In the genomic region with DNA sequence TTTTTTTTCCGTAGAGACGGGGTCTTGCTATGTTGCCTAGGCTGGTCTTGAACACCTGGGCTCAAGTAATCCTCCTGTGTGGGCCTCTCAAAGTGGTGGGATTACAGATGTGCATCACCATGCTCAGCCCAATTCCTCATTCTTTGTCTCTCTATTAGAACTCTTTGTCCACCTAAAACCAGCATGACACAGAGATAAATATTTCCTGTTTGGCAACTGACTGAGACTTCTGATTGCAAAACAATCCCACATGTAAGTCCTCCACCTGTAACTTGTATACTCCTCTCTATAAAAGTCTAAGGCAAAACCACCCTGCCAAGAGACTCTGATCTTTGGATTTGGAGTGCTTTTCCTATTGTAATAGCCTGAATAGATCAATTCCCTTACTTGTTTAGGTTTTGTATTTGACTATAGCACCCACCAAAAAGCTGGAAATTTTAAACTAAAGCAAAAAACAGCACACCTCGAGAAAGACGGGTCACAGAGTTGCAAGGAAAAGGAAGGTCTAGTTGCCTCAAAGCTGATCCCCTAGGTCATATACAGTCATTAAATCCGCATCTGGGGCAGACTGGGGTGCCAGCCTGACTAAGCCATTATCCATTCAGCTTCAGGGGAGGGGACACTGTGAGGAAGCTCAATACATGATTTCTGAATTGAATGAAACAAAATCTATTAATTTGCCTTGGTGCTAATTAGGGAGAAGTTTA, we compare ENCODE assay signal across 12 cellular contexts. TPM values are rescaled to one million over a fixed set of nuclear protein-coding genes. Genes with fewer than 3 reads are reported as not detected.
DNase-seq lines count a peak whose midpoint lies in the region; ATAC-seq, FAIRE-seq and TF ChIP-seq lines count a peak whose summit lies in the region.
"Had no signal": no experiment of that assay in that cellular context is flagged by ENCODE, and none has a peak within 500 bp of the region (broad histone marks: within the 10 kb centered on the region; RNA-seq: fewer than 3 reads in every experiment).

No MANE protein-coding gene starts in this region.

- POLR2A ChIA-PET in PC-9 (lab: Charles Lee; ENCODE audit: unreplicated experiment), result interaction anchor here (0.5 to 1.1 kb wide), 3 partner anchors 13 to 46 kb away, joined by 4 to 5 read pairs (median 4); partner anchors contain the start of genes KIF27 and RMI1

- no peaks in the 10 kb centered on the region for H3K27me3 Mint-ChIP-seq in HFFc6 (ENCODE audit: insufficient read depth)
- H3K27me3 Mint-ChIP-seq: natural killer cell treated with Interleukin-12 subunit alpha and Interleukin-12 subunit beta and Interleukin-15 and Interleukin-18, amount 100 ng/mL, for 72 hours had no signal

- H3K9me3 Mint-ChIP-seq in HFFc6, result no peaks in the 10 kb centered on the region
- H3K9me3 Mint-ChIP-seq: natural killer cell treated with Interleukin-12 subunit alpha and Interleukin-12 subunit beta and Interleukin-15 and Interleukin-18, amount 100 ng/mL, for 72 hours had no signal

- H3K4me1 ChIP-seq in PC-9 (replicated peaks; ENCODE audit: insufficient read depth), result peaks cover 23% of the 10 kb centered on the region
- H3K4me1 ChIP-seq in fibroblast of lung (ENCODE audit: control insufficient read depth, extremely low read depth, insufficient read depth, low read length), result peaks cover 9% of the 10 kb centered on the region

- H4K20me1 ChIP-seq in PC-9 (ENCODE audit: insufficient read depth), result no peaks in the 10 kb centered on the region
- H4K20me1 ChIP-seq in fibroblast of lung (ENCODE audit: control insufficient read depth, extremely low read depth, insufficient read depth, low read length), result no peaks in the 10 kb centered on the region

- BruUV-seq in PC-9 (replicated peaks; lab: Mats Ljungman, UMichigan), result no TSS peak

- no peak for FAIRE-seq in RCC 7860 (lab: Jason Lieb, UNC)

- ATAC-seq in HG03097 (IDR thresholded peaks at IDR 0.05; ENCODE audit: low FRiP score, unreplicated experiment), result no peak
- ATAC-seq: natural killer cell treated with Interleukin-12 subunit alpha and Interleukin-12 subunit beta and Interleukin-15 and Interleukin-18, amount 100 ng/mL, for 72 hours had no signal

- intact Hi-C loops in PC-9 (cut with micrococcal nuclease; ENCODE audit: unreplicated experiment), result loop anchor here (1.0 to 2.0 kb wide), 3 partner anchors 13 to 248 kb away; partner anchors contain the start of genes HNRNPK, KIF27 and RMI1

- peak overlapping the region; percentile 53 for H3K27ac Mint-ChIP-seq in HFFc6
- H3K27ac Mint-ChIP-seq: natural killer cell treated with Interleukin-12 subunit alpha and Interleukin-12 subunit beta and Interleukin-15 and Interleukin-18, amount 100 ng/mL, for 72 hours had no signal

- H3K9ac ChIP-seq in fibroblast of lung (ENCODE audit: insufficient read depth, low read length), result no peak overlapping the region

- no peaks in the 10 kb centered on the region for H3K9me2 ChIP-seq in PC-9 (ENCODE audit: insufficient read depth)

- H3K9me3 ChIP-seq in PC-9 (ENCODE audit: insufficient read depth, low read depth) (no peaks in the 10 kb centered on the region), fibroblast of lung (ENCODE audit: control insufficient read depth, insufficient read depth, low read depth, low read length) (no peaks in the 10 kb centered on the region)
- H3K9me3 ChIP-seq: transverse colon had no signal

- H2AFZ ChIP-seq in PC-9 (no peak overlapping the region), fibroblast of lung (ENCODE audit: low read length) (no peak overlapping the region)

- no peak overlapping the region for H3K4me3 ChIP-seq in PC-9
- no peak overlapping the region for H3K4me3 ChIP-seq in fibroblast of lung (replicated peaks in 1 of 4; ENCODE audit: control extremely low read depth in 1 of 4, insufficient read depth in 1 of 4, low read depth in 3 of 4, low read length in 4 of 4)
- H3K4me3 ChIP-seq in skeletal muscle cell (ENCODE audit: low read depth, low read length), result no peak overlapping the region
- H3K4me3 ChIP-seq: cardiac muscle cell, transverse colon had no signal

- DNase-seq in HFFc6, result peak; percentile 37
- DNase-seq in PC-9, result peak; percentile 19 to 90
- DNase-seq in fibroblast of lung (ENCODE audit: low read depth in 2 of 2), result peak; percentile 27 to 68
- DNase-seq in skeletal muscle cell (ENCODE audit: low read depth), result peak; percentile 81
- DNase-seq in nucleus accumbens (lab: John Stamatoyannopoulos, UW), result no peak
- no peak for DNase-seq in RCC 7860 (ENCODE audit: low spot score)
- no peak for DNase-seq in kidney glomerular epithelial cell (lab: John Stamatoyannopoulos, UW)
- DNase-seq: NCI-H1436, transverse colon had no signal

- no peaks in the 10 kb centered on the region for H3K36me3 Mint-ChIP-seq in HFFc6 (ENCODE audit: low read depth)
- H3K36me3 Mint-ChIP-seq: natural killer cell treated with Interleukin-12 subunit alpha and Interleukin-12 subunit beta and Interleukin-15 and Interleukin-18, amount 100 ng/mL, for 72 hours had no signal

- H3K27ac ChIP-seq in PC-9, result peak overlapping the region; percentile 15; the same call in 1 of the 2 replicates
- no peak overlapping the region for H3K27ac ChIP-seq in fibroblast of lung (ENCODE audit: insufficient read depth, low read length)
- H3K27ac ChIP-seq: cardiac muscle cell, transverse colon had no signal

- H3K36me3 ChIP-seq in PC-9 (ENCODE audit: low read depth), result no peaks in the 10 kb centered on the region
- no peaks in the 10 kb centered on the region for H3K36me3 ChIP-seq in fibroblast of lung (ENCODE audit: control insufficient read depth, insufficient read depth, low read length)
- H3K36me3 ChIP-seq: cardiac muscle cell had no signal

- H3K4me2 ChIP-seq in PC-9, result peak overlapping the region; percentile 45
- H3K4me2 ChIP-seq in fibroblast of lung (ENCODE audit: extremely low read depth, insufficient read depth, low read length), result no peak overlapping the region

- H3K27me3 ChIP-seq in PC-9 (ENCODE audit: insufficient read depth, low read depth) (no peaks in the 10 kb centered on the region), fibroblast of lung (ENCODE audit: control insufficient read depth, insufficient read depth, low read length) (no peaks in the 10 kb centered on the region)
- H3K27me3 ChIP-seq: cardiac muscle cell, transverse colon had no signal

- peaks cover 14% of the 10 kb centered on the region; the same call in 1 of the 2 replicates for H3F3A ChIP-seq in PC-9 (ENCODE audit: insufficient read depth, low read depth)

- H3K4me3 Mint-ChIP-seq in HFFc6, result no peak overlapping the region
- H3K4me3 Mint-ChIP-seq: natural killer cell treated with Interleukin-12 subunit alpha and Interleukin-12 subunit beta and Interleukin-15 and Interleukin-18, amount 100 ng/mL, for 72 hours had no signal

- TF ChIP-seq CTCF in HFFc6 (IDR thresholded peaks at IDR 0.05), result no peak
- TF ChIP-seq CTCF in PC-9 (conservative IDR thresholded peaks at IDR 0.05), result no peak
- no peak for TF ChIP-seq CTCF in fibroblast of lung (conservative IDR thresholded peaks at IDR 0.05 in 1 of 2, IDR thresholded peaks at IDR 0.05 in 1 of 2; ENCODE audit: low read depth in 1 of 2, low read length in 2 of 2)

- H3K79me2 ChIP-seq in PC-9 (ENCODE audit: low read depth) (no peaks in the 10 kb centered on the region), fibroblast of lung (ENCODE audit: control insufficient read depth, insufficient read depth, low read length) (no peaks in the 10 kb centered on the region)

- CTCF ChIA-PET in PC-9 (lab: Charles Lee), result interaction anchor here (0.5 to 0.7 kb wide), 3 partner anchors 9 to 383 kb away, joined by 5 to 7 read pairs (median 5); no protein-coding TSS in a partner anchor

- peaks cover 41% of the 10 kb centered on the region for H3K4me1 Mint-ChIP-seq in HFFc6 (ENCODE audit: low read depth)

RNA-seq across cellular contexts. Expression of gene KIF27, which starts 13.5 kb away (rescaled TPM):
- 1 to 10 TPM in 5 of 6 experiments, under 1 TPM in 1; 0.99 to 2.0 (median 1.2) TPM for total RNA-seq in HFFc6 (2021; fragmentation: NEBNext Ultra II Directional; extraction: Animal tissue kit (Norgen Biotek cat#: 25700))
- total RNA-seq in PC-9 (2021) (9.0 and 13.3 TPM in 2 replicates), fibroblast of lung (4.8 and 6.2 TPM in 2 replicates)
- 0.98 and 1.00 TPM in 2 replicates for polyA plus RNA-seq in fibroblast of lung
- polyA plus RNA-seq in fibroblast of lung (2012), result 0.62 and 1.2 TPM in 2 replicates
- polyA minus RNA-seq in fibroblast of lung (ENCODE audit: low replicate concordance), result not detected in 2 replicates

RNA-seq across cellular contexts. Expression of gene HNRNPK, which starts 45.3 kb away (rescaled TPM):
- total RNA-seq in HFFc6 (2021; fragmentation: NEBNext Ultra II Directional; extraction: Animal tissue kit (Norgen Biotek cat#: 25700)), result 100 to 1,000 TPM; 520 to 678 (median 632) TPM
- total RNA-seq in PC-9 (2021), result 403 and 583 TPM in 2 replicates
- total RNA-seq in fibroblast of lung, result 475 and 616 TPM in 2 replicates
- polyA plus RNA-seq in fibroblast of lung, result 558 and 618 TPM in 2 replicates
- polyA plus RNA-seq in fibroblast of lung (2012), result 484 and 583 TPM in 2 replicates
- polyA minus RNA-seq in fibroblast of lung (ENCODE audit: low replicate concordance), result 285 and 431 TPM in 2 replicates

RNA-seq across cellular contexts. Expression of gene RMI1, which starts 45.9 kb away (rescaled TPM):
- 10 to 100 TPM in 5 of 6 experiments, 1 to 10 TPM in 1; 8.2 to 13.4 (median 12.2) TPM for total RNA-seq in HFFc6 (2021; fragmentation: NEBNext Ultra II Directional; extraction: Animal tissue kit (Norgen Biotek cat#: 25700))
- total RNA-seq in PC-9 (2021) (13.9 and 19.2 TPM in 2 replicates), fibroblast of lung (3.6 and 5.0 TPM in 2 replicates)
- 2.3 and 3.1 TPM in 2 replicates for polyA plus RNA-seq in fibroblast of lung
- polyA plus RNA-seq in fibroblast of lung (2012), result 5.9 and 8.3 TPM in 2 replicates
- polyA minus RNA-seq in fibroblast of lung (ENCODE audit: low replicate concordance), result 1.8 and 2.8 TPM in 2 replicates

Comparison
In these comparisons a context has a peak if more than half of its experiments do, and no peak if none do; other contexts are left out.
1. DNase-seq: peak in HFFc6 (single experiment), PC-9 (2 of 2), fibroblast of lung (2 of 2) and skeletal muscle cell (single experiment); none in nucleus accumbens (0 of 56), RCC 7860 (single experiment) and kidney glomerular epithelial cell (single experiment).